Comparison of ENCODE assay signal across 9 cellular contexts in genomic region chr3:149339931-149340309, GRCh38. TPM values are rescaled to one million over a fixed set of nuclear protein-coding genes. Genes with fewer than 3 reads are reported as not detected.
A peak's percentile ranks its signal among the peaks of the same experiment; 100 is the strongest.
DNase-seq lines count a peak whose midpoint lies in the region; ATAC-seq and TF ChIP-seq lines count a peak whose summit lies in the region.
"Had no signal": no experiment of that assay in that cellular context is flagged by ENCODE, and none has a peak within 500 bp of the region (broad histone marks: within the 10 kb centered on the region; RNA-seq: fewer than 3 reads in every experiment).

No MANE protein-coding gene starts in this region.

- H3K9me3 ChIP-seq in colonic mucosa (no peaks in the 10 kb centered on the region), right lobe of liver (no peaks in the 10 kb centered on the region)

- TF ChIP-seq CTCF in colonic mucosa (IDR thresholded peaks at IDR 0.05), result no peak
- no peak for TF ChIP-seq CTCF in right lobe of liver (IDR thresholded peaks at IDR 0.05)

- DNase-seq in Caki2 (ENCODE audit: low read depth), result peak; percentile 88
- peak; percentile 91 for DNase-seq in NCI-H2081 treated with DMSO at 0.1 percent for 48 hours (lab: John Stamatoyannopoulos, UW)
- DNase-seq in colonic mucosa, result peak; percentile 45
- peak; percentile 59 to 81 (median 64) for DNase-seq in right lobe of liver
- DNase-seq in T-helper 1 cell, result no peak
- DNase-seq in stimulated activated effector memory CD8-positive, alpha-beta T cell treated with anti-CD3 and anti-CD28 coated beads, Interleukin-12 subunit alpha, Interleukin-12 subunit beta, amount 100 ng/mL, for 72 hours (ENCODE audit: low spot score in 2 of 2), result no peak
- DNase-seq in activated gamma-delta T cell treated with Interleukin-2 at 50 U/mL for 16 hours, result no peak

- peaks cover 4% of the 10 kb centered on the region for H3K4me1 ChIP-seq in colonic mucosa
- H3K4me1 ChIP-seq in right lobe of liver, result peaks cover 0 to 13% (median 6%) of the 10 kb centered on the region in 4 donors

- H3K4me1 Mint-ChIP-seq in stimulated activated effector memory CD8-positive, alpha-beta T cell treated with anti-CD3 and anti-CD28 coated beads, Interleukin-12 subunit alpha, Interleukin-12 subunit beta, amount 100 ng/mL, for 72 hours, result no peaks in the 10 kb centered on the region
- H3K4me1 Mint-ChIP-seq: memory B cell had no signal

- H3K4me3 ChIP-seq in colonic mucosa, result no peak overlapping the region
- no peak overlapping the region for H3K4me3 ChIP-seq in right lobe of liver

- no peak overlapping the region for H3K4me3 Mint-ChIP-seq in stimulated activated effector memory CD8-positive, alpha-beta T cell treated with anti-CD3 and anti-CD28 coated beads, Interleukin-12 subunit alpha, Interleukin-12 subunit beta, amount 100 ng/mL, for 72 hours
- H3K4me3 Mint-ChIP-seq: memory B cell had no signal

- TF ChIP-seq POLR2A in right lobe of liver (IDR thresholded peaks at IDR 0.05), result no peak

- no peaks in the 10 kb centered on the region for H3K9me3 Mint-ChIP-seq in stimulated activated effector memory CD8-positive, alpha-beta T cell treated with anti-CD3 and anti-CD28 coated beads, Interleukin-12 subunit alpha, Interleukin-12 subunit beta, amount 100 ng/mL, for 72 hours
- H3K9me3 Mint-ChIP-seq: memory B cell had no signal

- H3K27me3 ChIP-seq in colonic mucosa (no peaks in the 10 kb centered on the region), right lobe of liver (no peaks in the 10 kb centered on the region)

- peak; percentile 83 to 91 (median 87) for ATAC-seq in right lobe of liver
- no peak for ATAC-seq in HG03565 (IDR thresholded peaks at IDR 0.05; ENCODE audit: unreplicated experiment)
- ATAC-seq in stimulated activated effector memory CD8-positive, alpha-beta T cell treated with anti-CD3 and anti-CD28 coated beads, Interleukin-12 subunit alpha, Interleukin-12 subunit beta, amount 100 ng/mL, for 72 hours, result no peak

- H3K27ac ChIP-seq in colonic mucosa, result peak overlapping the region; percentile 4
- peak overlapping the region; percentile 66 to 77 (median 66) for H3K27ac ChIP-seq in right lobe of liver

- intact Hi-C loops in colonic mucosa (cut with DNase I), result no loop called here
- intact Hi-C loops in right lobe of liver (cut with DNase I), result no loop called here

- in situ Hi-C loops in Caki2 (cut with HindIII; ENCODE audit: low pct_unique_long_range_greater_than_20kb, low sequenced_read_pairs), result no loop called here

- H3K36me3 Mint-ChIP-seq in stimulated activated effector memory CD8-positive, alpha-beta T cell treated with anti-CD3 and anti-CD28 coated beads, Interleukin-12 subunit alpha, Interleukin-12 subunit beta, amount 100 ng/mL, for 72 hours, result no peaks in the 10 kb centered on the region
- H3K36me3 Mint-ChIP-seq: memory B cell had no signal

- 19% methylated on average over 5 of the region's 5 CpGs for WGBS in right lobe of liver (ENCODE audit: insufficient coverage, low coverage, low lambda C conversion rate, missing lambda C conversion rate)

- no peak overlapping the region for H3K27ac Mint-ChIP-seq in stimulated activated effector memory CD8-positive, alpha-beta T cell treated with anti-CD3 and anti-CD28 coated beads, Interleukin-12 subunit alpha, Interleukin-12 subunit beta, amount 100 ng/mL, for 72 hours
- H3K27ac Mint-ChIP-seq: memory B cell had no signal

- H3K36me3 ChIP-seq in colonic mucosa, result no peaks in the 10 kb centered on the region
- H3K36me3 ChIP-seq in right lobe of liver, result no peaks in the 10 kb centered on the region

- no peak overlapping the region for H3K9ac ChIP-seq in colonic mucosa (ENCODE audit: low read depth in 2 of 2, low read length in 2 of 2)

RNA-seq across cellular contexts. Expression of gene TM4SF18, which starts 6.5 kb away (rescaled TPM):
- 5.9 and 9.3 TPM in 2 replicates for total RNA-seq in Caki2 (2014; rRNA removed; shearing (Covaris generic); ENCODE audit: low replicate concordance)
- total RNA-seq in colonic mucosa, result 1 to 10 TPM in 1 of 2 donors, under 1 TPM in 1; 0.72 to 2.1 TPM
- 1 to 10 TPM; 1.8 to 4.6 (median 3.1) TPM for total RNA-seq in right lobe of liver

RNA-seq across cellular contexts. Expression of gene TM4SF1, which starts 37.5 kb away (rescaled TPM):
- total RNA-seq in Caki2 (2014; rRNA removed; shearing (Covaris generic); ENCODE audit: low replicate concordance), result 60.5 and 64.6 TPM in 2 replicates
- 10 to 100 TPM; 30.8 to 48.7 TPM for total RNA-seq in colonic mucosa
- 10 to 100 TPM in 5 of 6 experiments, 1 to 10 TPM in 1; 7.9 to 63.0 (median 47.5) TPM for total RNA-seq in right lobe of liver

Comparison
In these comparisons a context has a peak if more than half of its experiments do, and no peak if none do; other contexts are left out.
1. DNase-seq: peak in Caki2 (single experiment), NCI-H2081 treated with DMSO at 0.1 percent for 48 hours (single experiment), colonic mucosa (single experiment) and right lobe of liver (3 of 3); none in T-helper 1 cell (0 of 5), stimulated activated effector memory CD8-positive, alpha-beta T cell treated with anti-CD3 and anti-CD28 coated beads, Interleukin-12 subunit alpha, Interleukin-12 subunit beta, amount 100 ng/mL, for 72 hours (0 of 2) and activated gamma-delta T cell treated with Interleukin-2 at 50 U/mL for 16 hours (single experiment).
2. ATAC-seq: peak in right lobe of liver (4 of 4); none in HG03565 (single experiment) and stimulated activated effector memory CD8-positive, alpha-beta T cell treated with anti-CD3 and anti-CD28 coated beads, Interleukin-12 subunit alpha, Interleukin-12 subunit beta, amount 100 ng/mL, for 72 hours (single experiment).